Comparison of ENCODE assay signal across 14 cellular contexts in genomic region chr10:132137111-132138072, GRCh38. TPM values are rescaled to one million over a fixed set of nuclear protein-coding genes. Genes with fewer than 3 reads are reported as not detected.
DNase-seq lines count a peak whose midpoint lies in the region; ATAC-seq, FAIRE-seq and TF ChIP-seq lines count a peak whose summit lies in the region.
"Had no signal": no experiment of that assay in that cellular context is flagged by ENCODE, and none has a peak within 500 bp of the region (broad histone marks: within the 10 kb centered on the region; RNA-seq: fewer than 3 reads in every experiment).

No MANE protein-coding gene starts in this region.

- H3K27ac ChIP-seq in right atrium auricular region (no peak overlapping the region), aorta (ENCODE audit: low read depth in 1 of 2, low read length in 2 of 2) (no peak overlapping the region)

- H3K4me3 ChIP-seq in right atrium auricular region (no peak overlapping the region), aorta (ENCODE audit: low read length in 2 of 2) (no peak overlapping the region)

- FAIRE-seq in HTR-8/SVneo (lab: Jason Lieb, UNC) = no peak
- FAIRE-seq: GM12892 had no signal

- no peaks in the 10 kb centered on the region for H3K27me3 ChIP-seq in right atrium auricular region
- H3K27me3 ChIP-seq in aorta (ENCODE audit: control insufficient read depth in 1 of 2, insufficient read depth in 2 of 2, low read length in 1 of 2) = no peaks in the 10 kb centered on the region

- intact Hi-C loops in cardiac septum (cut with DNase I) = no loop called here
- intact Hi-C loops in aorta (cut with DNase I) = no loop called here

- no peak overlapping the region for H3K4me3 Mint-ChIP-seq in glutamatergic neuron (ENCODE audit: unreplicated experiment)
- no peak overlapping the region for H3K4me3 Mint-ChIP-seq in activated T-cell treated with anti-CD3 and anti-CD28 coated beads, Interleukin-2, amount 50 U/mL, for 4 hours

- ATAC-seq in aorta (ENCODE audit: low FRiP score) = no peak
- no peak for ATAC-seq in activated T-cell treated with anti-CD3 and anti-CD28 coated beads, Interleukin-2, amount 50 U/mL, for 4 hours

- H3K9me3 ChIP-seq in right atrium auricular region (no peaks in the 10 kb centered on the region), aorta (ENCODE audit: control insufficient read depth, low read length) (no peaks in the 10 kb centered on the region)

- TF ChIP-seq CTCF in right atrium auricular region (IDR thresholded peaks at IDR 0.05) = no peak
- TF ChIP-seq CTCF in glutamatergic neuron (IDR thresholded peaks at IDR 0.05; ENCODE audit: partially characterized antibody, unreplicated experiment) = no peak

- H3K27me3 Mint-ChIP-seq in glutamatergic neuron (ENCODE audit: unreplicated experiment) = peaks cover 1% of the 10 kb centered on the region
- H3K27me3 Mint-ChIP-seq in activated T-cell treated with anti-CD3 and anti-CD28 coated beads, Interleukin-2, amount 50 U/mL, for 4 hours (ENCODE audit: low read depth) = peaks cover 13% of the 10 kb centered on the region

- 90 to 91% methylated on average over 40 of the region's 40 CpGs for WGBS in aorta, 2 donors

- peaks cover 3% of the 10 kb centered on the region for H3K9me3 Mint-ChIP-seq in glutamatergic neuron (ENCODE audit: unreplicated experiment)
- H3K9me3 Mint-ChIP-seq in activated T-cell treated with anti-CD3 and anti-CD28 coated beads, Interleukin-2, amount 50 U/mL, for 4 hours = no peaks in the 10 kb centered on the region

- peaks cover 0 to 4% of the 10 kb centered on the region in 2 donors for H3K4me1 ChIP-seq in right atrium auricular region
- H3K4me1 ChIP-seq in aorta (ENCODE audit: control insufficient read depth in 1 of 2, insufficient read depth in 2 of 2, low read length in 2 of 2) = no peaks in the 10 kb centered on the region

- no peaks in the 10 kb centered on the region for H3K4me1 Mint-ChIP-seq in glutamatergic neuron (ENCODE audit: low read depth, unreplicated experiment)
- peaks cover 2% of the 10 kb centered on the region for H3K4me1 Mint-ChIP-seq in activated T-cell treated with anti-CD3 and anti-CD28 coated beads, Interleukin-2, amount 50 U/mL, for 4 hours (ENCODE audit: low read depth)

- DNase-seq in cardiac septum (ENCODE audit: low spot score) (peak; percentile 73), right atrium auricular region (ENCODE audit: low spot score) (no peak), glutamatergic neuron (peak; percentile 14), mesenteric fat pad (ENCODE audit: low spot score) (peak; percentile 83), aorta (peak; percentile 43 to 70), HTR-8/SVneo (ENCODE audit: insufficient read length, low spot score) (no peak)
- DNase-seq in activated T-cell treated with anti-CD3 and anti-CD28 coated beads, Interleukin-2, amount 50 U/mL, for 4 hours = no peak
- DNase-seq: COR-L47; GF-D8; NCI-H187; NCI-H446 treated with DMSO at 0.1 percent for 48 hours; NK-92 treated with Interleukin-12 subunit alpha and Interleukin-12 subunit beta, amount 100 ng/mL, for 24 hours had no signal

- H3K27ac Mint-ChIP-seq in glutamatergic neuron (ENCODE audit: unreplicated experiment) = no peak overlapping the region

- no peaks in the 10 kb centered on the region for H3K36me3 Mint-ChIP-seq in glutamatergic neuron (ENCODE audit: unreplicated experiment)
- no peaks in the 10 kb centered on the region for H3K36me3 Mint-ChIP-seq in activated T-cell treated with anti-CD3 and anti-CD28 coated beads, Interleukin-2, amount 50 U/mL, for 4 hours (ENCODE audit: insufficient read depth)

- no peaks in the 10 kb centered on the region for H3K36me3 ChIP-seq in right atrium auricular region
- H3K36me3 ChIP-seq in aorta (ENCODE audit: control insufficient read depth in 1 of 2, insufficient read depth in 2 of 2, low read length in 1 of 2) = no peaks in the 10 kb centered on the region

RNA-seq across cellular contexts. Expression of gene DPYSL4, which starts 49.4 kb away (rescaled TPM):
- 55.4 TPM for total RNA-seq in cardiac septum
- 1 to 10 TPM; 3.4 to 4.1 TPM for total RNA-seq in right atrium auricular region
- total RNA-seq in glutamatergic neuron (ENCODE audit: unreplicated experiment) = 402 TPM
- total RNA-seq in mesenteric fat pad = 1.8 TPM
- 1 to 10 TPM in 1 of 2 donors, under 1 TPM in 1; 0.84 to 1.4 TPM for total RNA-seq in aorta
- polyA plus RNA-seq in aorta = under 1 TPM in 1 of 2 donors, not detected in 1; 0.95 TPM
- 1 to 10 TPM; 1.6 to 6.3 (median 3.4) TPM for total RNA-seq in activated T-cell treated with anti-CD3 and anti-CD28 coated beads, Interleukin-2, amount 50 U/mL, for 4 hours
- total RNA-seq: OCI-LY7 had no signal

Comparison
In these comparisons a context has a peak if more than half of its experiments do, and no peak if none do; other contexts are left out.
1. DNase-seq: peak in cardiac septum (single experiment), glutamatergic neuron (single experiment), mesenteric fat pad (single experiment) and aorta (2 of 2); none in right atrium auricular region (single experiment), activated T-cell treated with anti-CD3 and anti-CD28 coated beads, Interleukin-2, amount 50 U/mL, for 4 hours (single experiment) and HTR-8/SVneo (single experiment).